ENCODE assay signal across 21 cellular contexts in the genomic region with DNA sequence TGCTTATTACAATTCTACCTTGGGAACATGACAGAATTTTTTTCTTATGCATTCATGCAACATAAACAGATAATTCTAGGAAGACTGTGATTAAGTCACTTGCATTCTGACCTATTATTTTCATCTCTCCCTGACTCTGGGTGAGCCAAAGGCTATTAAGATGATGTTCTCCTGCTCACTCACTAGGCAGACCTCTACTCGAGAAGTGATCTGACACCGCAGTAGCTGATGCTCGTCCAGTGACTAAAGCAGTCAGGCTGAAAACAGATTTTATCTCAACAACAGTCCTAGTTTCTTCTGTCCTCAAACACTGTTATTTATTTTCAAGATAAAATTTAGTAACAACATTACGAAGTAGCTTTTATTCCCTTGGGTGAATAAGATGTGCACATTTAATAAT. TPM values are rescaled to one million over a fixed set of nuclear protein-coding genes. Genes with fewer than 3 reads are reported as not detected.
"Had no signal": no experiment of that assay in that cellular context is flagged by ENCODE, and none has a peak within 500 bp of the region (broad histone marks: within the 10 kb centered on the region; RNA-seq: fewer than 3 reads in every experiment).

No MANE protein-coding gene starts in this region.

- H3K27ac Mint-ChIP-seq: activated naive CD4-positive, alpha-beta T cell treated with anti-CD3 and anti-CD28 coated beads for 36 hours; endodermal cell; stimulated activated naive CD8-positive, alpha-beta T cell treated with anti-CD3 and anti-CD28 coated beads, Interleukin-15, amount 100 ng/mL, for 72 hours; T-helper 2 cell treated with Interferon-gamma antibody and Interleukin-4, amounts not matched to agents 5 μg/mL and 100 μg/mL, for 36 hours had no signal

- H3K27ac ChIP-seq: brain microvascular endothelial cell, vagina had no signal

- DNase-seq: activated CD4-positive, CD25-positive, alpha-beta regulatory T cell treated with anti-CD3 and anti-CD28 coated beads, Interleukin-2, amount 50 U/mL, for 72 hours; activated CD8-positive, alpha-beta memory T cell treated with anti-CD3 and anti-CD28 coated beads, Interleukin-2, amount 50 U/mL, for 48 hours; activated CD8-positive, alpha-beta T cell treated with anti-CD3 and anti-CD28 coated beads for 36 hours; activated naive CD4-positive, alpha-beta T cell treated with anti-CD3 and anti-CD28 coated beads for 36 hours; amygdala; brain microvascular endothelial cell; cerebellar nuclear complex; endodermal cell; glutamatergic neuron; immature natural killer cell; left colon; stimulated activated CD4-positive, alpha-beta T cell treated with anti-CD3 and anti-CD28 coated beads, Interleukin-15, amount 100 ng/mL, for 24 hours; stimulated activated CD4-positive, alpha-beta T cell treated with anti-CD3 and anti-CD28 coated beads, Interleukin-4, amount 100 ng/mL, for 24 hours; stimulated activated naive CD8-positive, alpha-beta T cell treated with anti-CD3 and anti-CD28 coated beads, Interleukin-15, amount 100 ng/mL, for 72 hours had no signal

- H3K4me1 ChIP-seq: vagina had no signal

- H3K4me1 Mint-ChIP-seq: immature natural killer cell, nephron had no signal

- H3K4me3 ChIP-seq: lung, vagina had no signal

- H3K9me3 Mint-ChIP-seq: activated CD8-positive, alpha-beta T cell treated with anti-CD3 and anti-CD28 coated beads for 36 hours; activated naive CD4-positive, alpha-beta T cell treated with anti-CD3 and anti-CD28 coated beads for 36 hours; endodermal cell; immature natural killer cell; nephron; stimulated activated naive CD8-positive, alpha-beta T cell treated with anti-CD3 and anti-CD28 coated beads, Interleukin-15, amount 100 ng/mL, for 72 hours; T-helper 2 cell treated with Interferon-gamma antibody and Interleukin-4, amounts not matched to agents 5 μg/mL and 100 μg/mL, for 36 hours had no signal

- H3K27me3 ChIP-seq: brain microvascular endothelial cell, vagina had no signal

- H3K4me3 Mint-ChIP-seq: activated CD8-positive, alpha-beta T cell treated with anti-CD3 and anti-CD28 coated beads for 36 hours; activated naive CD4-positive, alpha-beta T cell treated with anti-CD3 and anti-CD28 coated beads for 36 hours; endodermal cell; immature natural killer cell; nephron; stimulated activated naive CD8-positive, alpha-beta T cell treated with anti-CD3 and anti-CD28 coated beads, Interleukin-15, amount 100 ng/mL, for 72 hours; T-helper 2 cell treated with Interferon-gamma antibody and Interleukin-4, amounts not matched to agents 5 μg/mL and 100 μg/mL, for 36 hours had no signal

- H3K27me3 Mint-ChIP-seq: activated CD8-positive, alpha-beta T cell treated with anti-CD3 and anti-CD28 coated beads for 36 hours; stimulated activated naive CD8-positive, alpha-beta T cell treated with anti-CD3 and anti-CD28 coated beads, Interleukin-15, amount 100 ng/mL, for 72 hours had no signal

- H3K9me3 ChIP-seq: vagina had no signal

- ATAC-seq: activated CD8-positive, alpha-beta T cell treated with anti-CD3 and anti-CD28 coated beads for 36 hours; left colon; stimulated activated naive CD8-positive, alpha-beta T cell treated with anti-CD3 and anti-CD28 coated beads, Interleukin-15, amount 100 ng/mL, for 72 hours had no signal

RNA-seq across cellular contexts. Expression of a gene that starts 17.8 kb away (rescaled TPM):
- total RNA-seq: activated CD8-positive, alpha-beta T cell treated with anti-CD3 and anti-CD28 coated beads for 36 hours; activated naive CD4-positive, alpha-beta T cell treated with anti-CD3 and anti-CD28 coated beads for 36 hours; dermis microvascular lymphatic vessel endothelial cell; omental fat pad had no signal
- polyA plus RNA-seq: esophagus had no signal
